In genomic region chr4:152220201-152220666, GRCh38 we compare ENCODE assay signal across 1 cellular context.
TF ChIP-seq lines count a peak whose summit lies in the region.

No MANE protein-coding gene starts in this region.

TF ChIP-seq in GM23338, 12 proteins besides CTCF, POLR2A, EP300 and RAD21 (continued from another document):
- TF ChIP-seq, protein P1, sequence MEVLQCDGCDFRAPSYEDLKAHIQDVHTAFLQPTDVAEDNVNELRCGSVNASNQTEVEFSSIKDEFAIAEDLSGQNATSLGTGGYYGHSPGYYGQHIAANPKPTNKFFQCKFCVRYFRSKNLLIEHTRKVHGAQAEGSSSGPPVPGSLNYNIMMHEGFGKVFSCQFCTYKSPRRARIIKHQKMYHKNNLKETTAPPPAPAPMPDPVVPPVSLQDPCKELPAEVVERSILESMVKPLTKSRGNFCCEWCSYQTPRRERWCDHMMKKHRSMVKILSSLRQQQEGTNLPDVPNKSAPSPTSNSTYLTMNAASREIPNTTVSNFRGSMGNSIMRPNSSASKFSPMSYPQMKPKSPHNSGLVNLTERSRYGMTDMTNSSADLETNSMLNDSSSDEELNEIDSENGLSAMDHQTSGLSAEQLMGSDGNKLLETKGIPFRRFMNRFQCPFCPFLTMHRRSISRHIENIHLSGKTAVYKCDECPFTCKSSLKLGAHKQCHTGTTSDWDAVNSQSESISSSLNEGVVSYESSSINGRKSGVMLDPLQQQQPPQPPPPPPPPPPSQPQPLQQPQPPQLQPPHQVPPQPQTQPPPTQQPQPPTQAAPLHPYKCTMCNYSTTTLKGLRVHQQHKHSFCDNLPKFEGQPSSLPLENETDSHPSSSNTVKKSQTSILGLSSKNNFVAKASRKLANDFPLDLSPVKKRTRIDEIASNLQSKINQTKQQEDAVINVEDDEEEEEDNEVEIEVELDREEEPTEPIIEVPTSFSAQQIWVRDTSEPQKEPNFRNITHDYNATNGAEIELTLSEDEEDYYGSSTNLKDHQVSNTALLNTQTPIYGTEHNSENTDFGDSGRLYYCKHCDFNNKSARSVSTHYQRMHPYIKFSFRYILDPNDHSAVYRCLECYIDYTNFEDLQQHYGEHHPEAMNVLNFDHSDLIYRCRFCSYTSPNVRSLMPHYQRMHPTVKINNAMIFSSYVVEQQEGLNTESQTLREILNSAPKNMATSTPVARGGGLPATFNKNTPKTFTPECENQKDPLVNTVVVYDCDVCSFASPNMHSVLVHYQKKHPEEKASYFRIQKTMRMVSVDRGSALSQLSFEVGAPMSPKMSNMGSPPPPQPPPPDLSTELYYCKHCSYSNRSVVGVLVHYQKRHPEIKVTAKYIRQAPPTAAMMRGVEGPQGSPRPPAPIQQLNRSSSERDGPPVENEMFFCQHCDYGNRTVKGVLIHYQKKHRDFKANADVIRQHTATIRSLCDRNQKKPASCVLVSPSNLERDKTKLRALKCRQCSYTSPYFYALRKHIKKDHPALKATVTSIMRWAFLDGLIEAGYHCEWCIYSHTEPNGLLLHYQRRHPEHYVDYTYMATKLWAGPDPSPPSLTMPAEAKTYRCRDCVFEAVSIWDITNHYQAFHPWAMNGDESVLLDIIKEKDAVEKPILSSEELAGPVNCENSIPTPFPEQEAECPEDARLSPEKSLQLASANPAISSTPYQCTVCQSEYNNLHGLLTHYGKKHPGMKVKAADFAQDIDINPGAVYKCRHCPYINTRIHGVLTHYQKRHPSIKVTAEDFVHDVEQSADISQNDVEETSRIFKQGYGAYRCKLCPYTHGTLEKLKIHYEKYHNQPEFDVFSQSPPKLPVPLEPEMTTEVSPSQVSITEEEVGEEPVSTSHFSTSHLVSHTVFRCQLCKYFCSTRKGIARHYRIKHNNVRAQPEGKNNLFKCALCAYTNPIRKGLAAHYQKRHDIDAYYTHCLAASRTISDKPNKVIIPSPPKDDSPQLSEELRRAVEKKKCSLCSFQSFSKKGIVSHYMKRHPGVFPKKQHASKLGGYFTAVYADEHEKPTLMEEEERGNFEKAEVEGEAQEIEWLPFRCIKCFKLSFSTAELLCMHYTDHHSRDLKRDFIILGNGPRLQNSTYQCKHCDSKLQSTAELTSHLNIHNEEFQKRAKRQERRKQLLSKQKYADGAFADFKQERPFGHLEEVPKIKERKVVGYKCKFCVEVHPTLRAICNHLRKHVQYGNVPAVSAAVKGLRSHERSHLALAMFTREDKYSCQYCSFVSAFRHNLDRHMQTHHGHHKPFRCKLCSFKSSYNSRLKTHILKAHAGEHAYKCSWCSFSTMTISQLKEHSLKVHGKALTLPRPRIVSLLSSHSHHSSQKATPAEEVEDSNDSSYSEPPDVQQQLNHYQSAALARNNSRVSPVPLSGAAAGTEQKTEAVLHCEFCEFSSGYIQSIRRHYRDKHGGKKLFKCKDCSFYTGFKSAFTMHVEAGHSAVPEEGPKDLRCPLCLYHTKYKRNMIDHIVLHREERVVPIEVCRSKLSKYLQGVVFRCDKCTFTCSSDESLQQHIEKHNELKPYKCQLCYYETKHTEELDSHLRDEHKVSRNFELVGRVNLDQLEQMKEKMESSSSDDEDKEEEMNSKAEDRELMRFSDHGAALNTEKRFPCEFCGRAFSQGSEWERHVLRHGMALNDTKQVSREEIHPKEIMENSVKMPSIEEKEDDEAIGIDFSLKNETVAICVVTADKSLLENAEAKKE (CRISPR knock-in tag; IDR thresholded peaks at IDR 0.05), result no peak
- TF ChIP-seq POLR2AphosphoS5 (IDR thresholded peaks at IDR 0.05; ENCODE audit: low read depth), result no peak
TF ChIP-seq in GM23338: peak in this region for 0.
